ENCODE assay signal across 8 cellular contexts in the genomic region with DNA sequence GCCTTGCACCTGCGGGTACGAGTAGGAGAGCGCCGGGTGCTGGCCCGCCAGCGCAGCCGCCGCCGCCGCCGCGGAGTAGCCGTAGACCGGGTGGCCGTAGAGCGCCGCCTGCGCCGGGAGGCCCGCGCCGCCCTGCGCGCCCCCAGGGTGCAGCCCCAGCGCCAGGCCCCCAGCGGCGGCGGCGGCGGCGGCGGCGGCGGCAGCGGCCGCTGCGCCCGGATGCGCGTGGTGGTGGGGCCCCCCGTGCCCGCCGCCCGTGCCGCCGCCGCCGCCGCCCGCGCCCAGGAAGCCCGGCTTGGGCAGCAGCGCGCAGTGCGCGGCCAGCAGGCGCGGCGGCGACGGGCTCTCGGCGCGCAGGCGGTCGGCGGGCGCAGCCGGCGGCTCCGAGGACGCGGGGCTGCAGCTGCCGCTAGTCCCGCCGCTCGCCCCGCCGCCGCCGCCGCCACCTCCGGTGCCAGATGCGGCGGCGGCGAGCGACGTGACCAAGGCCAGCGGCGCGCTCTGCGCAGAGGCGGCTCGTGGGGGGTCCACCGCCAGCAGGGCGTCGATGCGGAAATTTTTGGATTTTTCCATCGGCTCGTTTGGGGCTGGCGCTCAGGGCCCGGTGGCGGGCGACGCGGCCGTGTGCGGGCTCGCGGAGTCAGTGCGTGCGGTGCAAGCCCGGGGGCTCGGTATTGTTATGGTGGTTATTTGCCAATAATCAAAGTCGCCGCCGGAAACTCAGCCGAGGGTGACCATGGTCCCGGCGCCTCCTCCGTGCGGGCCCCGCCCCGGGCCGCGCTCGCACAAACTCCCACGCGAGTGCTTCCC. TPM values are rescaled to one million over a fixed set of nuclear protein-coding genes. Genes with fewer than 3 reads are reported as not detected.
DNase-seq lines count a peak whose midpoint lies in the region; ATAC-seq and TF ChIP-seq lines count a peak whose summit lies in the region.

No MANE protein-coding gene starts in this region.

- no peaks in the 10 kb centered on the region for H3K36me3 ChIP-seq in esophagus squamous epithelium
- no peaks in the 10 kb centered on the region for H3K36me3 ChIP-seq in skeletal muscle tissue (ENCODE audit: control insufficient read depth in 3 of 3, insufficient read depth in 3 of 3, low read length in 3 of 3)

- intact Hi-C loops in esophagus squamous epithelium (cut with DNase I), result no loop called here

- ATAC-seq in GM18511 (IDR thresholded peaks at IDR 0.05; ENCODE audit: unreplicated experiment), result peak; percentile 28
- ATAC-seq in GM21737 (IDR thresholded peaks at IDR 0.05; ENCODE audit: unreplicated experiment), result peak; percentile 13

- H3K27me3 ChIP-seq in esophagus squamous epithelium (peaks cover 18 to 98% (median 40%) of the 10 kb centered on the region in 4 donors), skeletal muscle tissue (ENCODE audit: control insufficient read depth in 3 of 3, insufficient read depth in 3 of 3, low read length in 3 of 3) (peaks cover 79 to 91% (median 91%) of the 10 kb centered on the region in 3 donors)

- H3K4me3 ChIP-seq in esophagus squamous epithelium, result peak overlapping the region; percentile 46 to 73 (median 62)
- H3K4me3 ChIP-seq in skeletal muscle tissue (ENCODE audit: low read length in 3 of 3), result peak overlapping the region in 2 of 3 donors; percentile 65 to 68

- DNase-seq in LoVo (ENCODE audit: low spot score) (peak; percentile 34), esophagus squamous epithelium (lab: John Stamatoyannopoulos, UW) (no peak), medulla oblongata (ENCODE audit: extremely low spot score) (no peak), anterior cingulate cortex (lab: John Stamatoyannopoulos, UW) (no peak)
- DNase-seq in stimulated activated naive CD4-positive, alpha-beta T cell (lab: John Stamatoyannopoulos, UW), result no peak

- peak overlapping the region in 1 of 3 donors; percentile 50 for H3K9ac ChIP-seq in skeletal muscle tissue (ENCODE audit: low read depth in 1 of 3, low read length in 3 of 3)

- no peak for TF ChIP-seq CTCF in esophagus squamous epithelium (IDR thresholded peaks at IDR 0.05)

- no peak for TF ChIP-seq POLR2A in esophagus squamous epithelium (IDR thresholded peaks at IDR 0.05)

- peaks cover 18 to 50% (median 20%) of the 10 kb centered on the region in 3 donors for H3K4me1 ChIP-seq in esophagus squamous epithelium
- peaks cover 4 to 16% (median 15%) of the 10 kb centered on the region in 3 donors for H3K4me1 ChIP-seq in skeletal muscle tissue (ENCODE audit: control insufficient read depth in 3 of 3, insufficient read depth in 3 of 3, low read length in 3 of 3)

- H3K27ac ChIP-seq in esophagus squamous epithelium (no peak overlapping the region), skeletal muscle tissue (ENCODE audit: low read depth, low read length) (no peak overlapping the region)

- H3K9me3 ChIP-seq in esophagus squamous epithelium (no peaks in the 10 kb centered on the region), skeletal muscle tissue (ENCODE audit: control insufficient read depth in 3 of 3, low read length in 3 of 3) (no peaks in the 10 kb centered on the region)

- WGBS in esophagus squamous epithelium, 2 donors, result 0% methylated on average over 15 of the region's 130 CpGs; no CpG with 5 or more reads in 1 of the 2 donors

RNA-seq across cellular contexts. Expression of a gene that starts 0.5 kb away (rescaled TPM):
- total RNA-seq in esophagus squamous epithelium, result 1 to 10 TPM in 1 of 4 donors, under 1 TPM in 1, not detected in 2; 0.47 to 1.1 TPM
- total RNA-seq in skeletal muscle tissue, result not detected
